Comparison of ENCODE assay signal across 13 cellular contexts in genomic region chrX:53190363-53190960, GRCh38. TPM values are rescaled to one million over a fixed set of nuclear protein-coding genes. Genes with fewer than 3 reads are reported as not detected.
DNase-seq lines count a peak whose midpoint lies in the region; ATAC-seq and TF ChIP-seq lines count a peak whose summit lies in the region.
"Had no signal": no experiment of that assay in that cellular context is flagged by ENCODE, and none has a peak within 500 bp of the region (broad histone marks: within the 10 kb centered on the region; RNA-seq: fewer than 3 reads in every experiment).

No MANE protein-coding gene starts in this region.

- TF ChIP-seq CTCF in NB4 (IDR thresholded peaks at IDR 0.05; ENCODE audit: low read depth, low read length): peak; percentile 12
- TF ChIP-seq CTCF in chondrocyte (IDR thresholded peaks at IDR 0.05): peak; percentile 34
- no peak for TF ChIP-seq CTCF in psoas muscle (IDR thresholded peaks at IDR 0.05)

- H3K36me3 ChIP-seq in psoas muscle (ENCODE audit: insufficient read depth in 1 of 2, low read depth in 1 of 2): peaks cover 0 to 55% of the 10 kb centered on the region in 2 donors

- ATAC-seq in psoas muscle: no peak

- peaks cover 9% of the 10 kb centered on the region for H3K36me3 Mint-ChIP-seq in chondrocyte (ENCODE audit: low read depth)
- peaks cover 67% of the 10 kb centered on the region for H3K36me3 Mint-ChIP-seq in activated T-cell treated with anti-CD3 and anti-CD28 coated beads, Interleukin-2, amount 50 U/mL, for 24 hours (ENCODE audit: low read depth)

- 56 to 81% (median 63%) methylated on average over 5 to 6 of the region's 6 CpGs for WGBS in psoas muscle, 3 donors

- H3K4me1 Mint-ChIP-seq in chondrocyte (ENCODE audit: low read depth): no peaks in the 10 kb centered on the region
- H3K4me1 Mint-ChIP-seq in activated T-cell treated with anti-CD3 and anti-CD28 coated beads, Interleukin-2, amount 50 U/mL, for 24 hours (ENCODE audit: low read depth): peaks cover 34% of the 10 kb centered on the region

- H3K9me3 Mint-ChIP-seq in chondrocyte (ENCODE audit: low read depth): peaks cover 13% of the 10 kb centered on the region
- no peaks in the 10 kb centered on the region for H3K9me3 Mint-ChIP-seq in activated T-cell treated with anti-CD3 and anti-CD28 coated beads, Interleukin-2, amount 50 U/mL, for 24 hours

- no peaks in the 10 kb centered on the region for H3K9me3 ChIP-seq in psoas muscle

- DNase-seq in NCI-H1694 (lab: John Stamatoyannopoulos, UW): peak; percentile 4
- no peak for DNase-seq in NCI-H1694 treated with DMSO at 0.1 percent for 48 hours (lab: John Stamatoyannopoulos, UW)
- peak; percentile 15 for DNase-seq in NB4 (ENCODE audit: low read depth)
- DNase-seq in chondrocyte (ENCODE audit: low spot score): no peak
- DNase-seq in psoas muscle: no peak
- DNase-seq in NCI-H345 (lab: John Stamatoyannopoulos, UW): no peak
- no peak for DNase-seq in activated T-cell treated with anti-CD3 and anti-CD28 coated beads, Interleukin-2, amount 50 U/mL, for 24 hours
- DNase-seq in KG1 (lab: John Stamatoyannopoulos, UW): no peak
- DNase-seq: activated CD8-positive, alpha-beta memory T cell treated with anti-CD3 and anti-CD28 coated beads for 24 hours; midbrain; NCI-H1436 treated with DMSO at 0.1 percent for 48 hours; stimulated activated CD4-positive, alpha-beta T cell treated with anti-CD3 and anti-CD28 coated beads, Interleukin-12 subunit alpha, Interleukin-12 subunit beta, amount 100 ng/mL, for 4 hours; stimulated activated naive CD4-positive, alpha-beta T cell treated with Interleukin-2 at 50 U/mL for 16 hours had no signal

- no peak for TF ChIP-seq POLR2A in NB4 (IDR thresholded peaks at IDR 0.05; ENCODE audit: extremely low read depth, insufficient read length)

- H3K27me3 ChIP-seq in psoas muscle (ENCODE audit: insufficient read depth in 3 of 3, low read length in 2 of 3): no peaks in the 10 kb centered on the region

- H3K27ac ChIP-seq in psoas muscle: peak overlapping the region; percentile 69

- no peak overlapping the region for H3K4me3 Mint-ChIP-seq in chondrocyte (ENCODE audit: unreplicated experiment)
- no peak overlapping the region for H3K4me3 Mint-ChIP-seq in activated T-cell treated with anti-CD3 and anti-CD28 coated beads, Interleukin-2, amount 50 U/mL, for 24 hours

- H3K4me3 ChIP-seq in NB4 (ENCODE audit: low read depth, low read length) (no peak overlapping the region), psoas muscle (no peak overlapping the region)

- H3K4me1 ChIP-seq in psoas muscle: peaks cover 7% of the 10 kb centered on the region

- intact Hi-C loops in psoas muscle (cut with DNase I): no loop called here

- H3K27ac Mint-ChIP-seq in chondrocyte (ENCODE audit: unreplicated experiment): no peak overlapping the region
- no peak overlapping the region for H3K27ac Mint-ChIP-seq in activated T-cell treated with anti-CD3 and anti-CD28 coated beads, Interleukin-2, amount 50 U/mL, for 24 hours

- no peaks in the 10 kb centered on the region for H3K27me3 Mint-ChIP-seq in chondrocyte (ENCODE audit: low read depth)
- H3K27me3 Mint-ChIP-seq in activated T-cell treated with anti-CD3 and anti-CD28 coated beads, Interleukin-2, amount 50 U/mL, for 24 hours: no peaks in the 10 kb centered on the region

RNA-seq across cellular contexts. Expression of gene KDM5C, which starts 34.5 kb away (rescaled TPM):
- total RNA-seq in chondrocyte (70.1 to 85.0 TPM (median 75.2 TPM) in 3 replicates), psoas muscle (100 to 1,000 TPM in 2 of 4 donors, 10 to 100 TPM in 2; 62.2 to 119 (median 96.0) TPM)
- 10 to 100 TPM; 22.4 to 52.9 (median 36.1) TPM for polyA plus RNA-seq in psoas muscle

Comparison
In these comparisons a context has a peak if more than half of its experiments do, and no peak if none do; other contexts are left out.
1. DNase-seq: peak in NCI-H1694 (single experiment) and NB4 (single experiment); none in NCI-H1694 treated with DMSO at 0.1 percent for 48 hours (single experiment), chondrocyte (single experiment), psoas muscle (0 of 2), NCI-H345 (single experiment), activated T-cell treated with anti-CD3 and anti-CD28 coated beads, Interleukin-2, amount 50 U/mL, for 24 hours (single experiment) and KG1 (single experiment).